ENCODE assay signal across 10 cellular contexts in genomic region chr10:37855691-37856090, GRCh38. TPM values are rescaled to one million over a fixed set of nuclear protein-coding genes. Genes with fewer than 3 reads are reported as not detected.
A peak's percentile ranks its signal among the peaks of the same experiment; 100 is the strongest.
DNase-seq lines count a peak whose midpoint lies in the region; ATAC-seq and TF ChIP-seq lines count a peak whose summit lies in the region.
"Had no signal": no experiment of that assay in that cellular context is flagged by ENCODE, and none has a peak within 500 bp of the region (broad histone marks: within the 10 kb centered on the region; RNA-seq: fewer than 3 reads in every experiment).

No MANE protein-coding gene starts in this region.

- no peaks in the 10 kb centered on the region for H3K27me3 Mint-ChIP-seq in CD4-positive, CD25-positive, alpha-beta regulatory T cell

- H3K9me2 ChIP-seq in Karpas-422 (replicated peaks; ENCODE audit: insufficient read depth, low read length): no peaks in the 10 kb centered on the region

- CTCF ChIA-PET in mammary epithelial cell (lab: Charles Lee; ENCODE audit: low non-redundant PET): no interaction called here

- peak overlapping the region; percentile 16 to 99 (median 92) for H3K4me3 Mint-ChIP-seq in CD4-positive, CD25-positive, alpha-beta regulatory T cell

- H3K4me2 ChIP-seq in Karpas-422 (ENCODE audit: low read depth, low read length, poor library complexity, severe bottlenecking): peak overlapping the region; percentile 90
- H3K4me2 ChIP-seq in mammary epithelial cell (ENCODE audit: insufficient read depth, low read depth, low read length): peak overlapping the region; percentile 80
- H3K4me2 ChIP-seq in osteoblast (ENCODE audit: insufficient read depth, low read length): peak overlapping the region; percentile 91

- H3K4me1 Mint-ChIP-seq in CD4-positive, CD25-positive, alpha-beta regulatory T cell: peaks cover 18 to 62% (median 48%) of the 10 kb centered on the region in 4 donors

- H3K27ac ChIP-seq in CD4-positive, CD25-positive, alpha-beta regulatory T cell (ENCODE audit: insufficient read depth, low read length, poor library complexity, severe bottlenecking): no peak overlapping the region
- H3K27ac ChIP-seq in Karpas-422 (ENCODE audit: low read length) (no peak overlapping the region), mammary epithelial cell (ENCODE audit: insufficient read depth, low read depth, low read length) (no peak overlapping the region), osteoblast (ENCODE audit: low read depth, low read length) (no peak overlapping the region)

- peak overlapping the region in 2 of 3 donors; percentile 67 to 94 for H3K27ac Mint-ChIP-seq in CD4-positive, CD25-positive, alpha-beta regulatory T cell

- H3K27me3 ChIP-seq in CD4-positive, CD25-positive, alpha-beta regulatory T cell (ENCODE audit: control insufficient read depth, insufficient read depth, low read length): no peaks in the 10 kb centered on the region
- no peaks in the 10 kb centered on the region for H3K27me3 ChIP-seq in Karpas-422 (ENCODE audit: low read length)
- H3K27me3 ChIP-seq in mammary epithelial cell (ENCODE audit: insufficient read depth, low read length): no peaks in the 10 kb centered on the region
- no peaks in the 10 kb centered on the region for H3K27me3 ChIP-seq in osteoblast (ENCODE audit: insufficient read depth, low read length)
- H3K27me3 ChIP-seq: right atrium auricular region had no signal

- ATAC-seq in CD4-positive, CD25-positive, alpha-beta regulatory T cell (ENCODE audit: low read depth in 2 of 2): no peak

- no peaks in the 10 kb centered on the region for H3K9me3 ChIP-seq in CD4-positive, CD25-positive, alpha-beta regulatory T cell (ENCODE audit: control insufficient read depth in 2 of 2, low read length in 2 of 2)
- H3K9me3 ChIP-seq in Karpas-422 (ENCODE audit: low read length) (no peaks in the 10 kb centered on the region), mammary epithelial cell (replicated peaks; ENCODE audit: insufficient read depth, low read length) (no peaks in the 10 kb centered on the region), osteoblast (ENCODE audit: low read depth, low read length) (no peaks in the 10 kb centered on the region)
- H3K9me3 ChIP-seq: right atrium auricular region had no signal

- dilution Hi-C loops in mammary epithelial cell (cut with HindIII; ENCODE audit: low sequenced_read_pairs): no loop called here

- H3K9ac ChIP-seq in Karpas-422 (ENCODE audit: low read length): peak overlapping the region; percentile 98
- H3K9ac ChIP-seq in mammary epithelial cell (ENCODE audit: insufficient read depth, low read length): no peak overlapping the region

- H3K36me3 ChIP-seq in CD4-positive, CD25-positive, alpha-beta regulatory T cell (ENCODE audit: control insufficient read depth, insufficient read depth, low read length): peaks cover 3% of the 10 kb centered on the region
- H3K36me3 ChIP-seq in Karpas-422 (ENCODE audit: insufficient read depth, low read length) (peaks cover 35% of the 10 kb centered on the region), mammary epithelial cell (ENCODE audit: insufficient read depth, low read length) (no peaks in the 10 kb centered on the region), osteoblast (ENCODE audit: insufficient read depth, low read length) (no peaks in the 10 kb centered on the region)

- H4K20me1 ChIP-seq in Karpas-422 (ENCODE audit: insufficient read depth, low read depth, low read length): no peaks in the 10 kb centered on the region
- H4K20me1 ChIP-seq in mammary epithelial cell (ENCODE audit: insufficient read depth, low read length): no peaks in the 10 kb centered on the region
- H4K20me1 ChIP-seq in osteoblast (ENCODE audit: insufficient read depth, low read length): no peaks in the 10 kb centered on the region

- peaks cover 17% of the 10 kb centered on the region for H3K36me3 Mint-ChIP-seq in CD4-positive, CD25-positive, alpha-beta regulatory T cell

- intact Hi-C loops in mammary epithelial cell (cut with micrococcal nuclease): loop anchor here (5.0 kb wide), 1 partner anchor 122 kb away; the partner anchor contains the start of gene ZNF25

- in situ Hi-C loops in mammary epithelial cell (cut with MboI; ENCODE audit: low sequenced_read_pairs in 2 of 2): no loop called here

- no peaks in the 10 kb centered on the region for H3K9me3 Mint-ChIP-seq in CD4-positive, CD25-positive, alpha-beta regulatory T cell

- H3K79me2 ChIP-seq in Karpas-422 (ENCODE audit: low read length): peaks cover 55% of the 10 kb centered on the region
- peaks cover 25% of the 10 kb centered on the region for H3K79me2 ChIP-seq in mammary epithelial cell (ENCODE audit: insufficient read depth, low read length)
- H3K79me2 ChIP-seq in osteoblast (ENCODE audit: insufficient read depth, low read length): peaks cover 23% of the 10 kb centered on the region

- H3K4me3 ChIP-seq in CD4-positive, CD25-positive, alpha-beta regulatory T cell (ENCODE audit: low read depth, low read length): peak overlapping the region; percentile 1
- H3K4me3 ChIP-seq in Karpas-422 (ENCODE audit: low read length) (peak overlapping the region; percentile 90), mammary epithelial cell (replicated peaks in 1 of 3; ENCODE audit: insufficient read depth in 1 of 3, low read depth in 2 of 3, low read length in 3 of 3) (peak overlapping the region in 2 of 3 experiments; percentile 67 to 72), osteoblast (ENCODE audit: insufficient read depth, low read length) (peak overlapping the region; percentile 82)

- BruUV-seq in mammary epithelial cell (replicated peaks; lab: Mats Ljungman, UMichigan): TSS peak; percentile 46

- peaks cover 18% of the 10 kb centered on the region for H3K4me1 ChIP-seq in CD4-positive, CD25-positive, alpha-beta regulatory T cell (ENCODE audit: control insufficient read depth, insufficient read depth, low read length, poor library complexity, severe bottlenecking)
- H3K4me1 ChIP-seq in Karpas-422 (ENCODE audit: low read length) (peaks cover 22% of the 10 kb centered on the region), mammary epithelial cell (ENCODE audit: insufficient read depth, low read length) (peaks cover 11% of the 10 kb centered on the region), osteoblast (ENCODE audit: insufficient read depth, low read length) (peaks cover 18% of the 10 kb centered on the region)

- DNase-seq in CD4-positive, CD25-positive, alpha-beta regulatory T cell: no peak
- no peak for DNase-seq in Karpas-422
- peak; percentile 6 for DNase-seq in mammary epithelial cell
- DNase-seq in osteoblast (ENCODE audit: insufficient read length, low spot score, missing footprints): peak; percentile 56
- DNase-seq in NOMO-1 treated with DMSO at 0.1 percent for 48 hours (lab: John Stamatoyannopoulos, UW; ENCODE audit: unreplicated experiment): no peak
- no peak for DNase-seq in T-helper 1 cell
- DNase-seq in AG08395 (ENCODE audit: low spot score): no peak
- no peak for DNase-seq in NCI-H748 treated with DMSO at 0.1 percent for 48 hours (lab: John Stamatoyannopoulos, UW)
- DNase-seq: activated CD4-positive, alpha-beta T cell treated with anti-CD3 and anti-CD28 coated beads for 1 hour had no signal

- whole genome bisulfite sequencing in mammary epithelial cell (ENCODE audit: low coverage, missing lambda C conversion rate): 25% methylated on average over 4 of the region's 4 CpGs

- TF ChIP-seq CTCF in mammary epithelial cell (conservative IDR thresholded peaks at IDR 0.05 in 1 of 2, IDR thresholded peaks at IDR 0.05 in 1 of 2; ENCODE audit: extremely low read depth in 1 of 2, insufficient read depth in 1 of 2, low read depth in 1 of 2, low read length in 2 of 2) (no peak), osteoblast (IDR thresholded peaks at IDR 0.05; ENCODE audit: extremely low read depth, low read depth, low read length) (no peak)

- H2AFZ ChIP-seq in Karpas-422 (ENCODE audit: low read length) (no peak overlapping the region), mammary epithelial cell (ENCODE audit: low read depth, low read length) (peak overlapping the region; percentile 24), osteoblast (ENCODE audit: low read length) (peak overlapping the region; percentile 63)

RNA-seq across cellular contexts. Expression of gene ZNF248, which starts 1.7 kb away (rescaled TPM):
- 5.7 TPM for total RNA-seq in CD4-positive, CD25-positive, alpha-beta regulatory T cell
- polyA plus RNA-seq in CD4-positive, CD25-positive, alpha-beta regulatory T cell: 1 to 10 TPM; 3.1 to 5.4 (median 4.3) TPM
- total RNA-seq in Karpas-422 (2014; rRNA removed; shearing (Covaris generic); ENCODE audit: low replicate concordance): 17.7 and 27.6 TPM in 2 replicates
- total RNA-seq in mammary epithelial cell: 1 to 10 TPM; 5.9 to 8.2 TPM
- polyA plus RNA-seq in mammary epithelial cell: 2.9 TPM
- not detected for polyA minus RNA-seq in mammary epithelial cell
- 7.6 and 9.1 TPM in 2 replicates for total RNA-seq in osteoblast

Comparison
In these comparisons a context has a peak if more than half of its experiments do, and no peak if none do; other contexts are left out.
1. DNase-seq: peak in mammary epithelial cell (single experiment) and osteoblast (single experiment); none in CD4-positive, CD25-positive, alpha-beta regulatory T cell (0 of 3), Karpas-422 (single experiment), NOMO-1 treated with DMSO at 0.1 percent for 48 hours (single experiment), T-helper 1 cell (0 of 5), AG08395 (single experiment) and NCI-H748 treated with DMSO at 0.1 percent for 48 hours (single experiment).
2. H3K4me3 ChIP-seq: peak in every context shown above with its lines; median percentile 90 in Karpas-422; 82 in osteoblast; 70 in mammary epithelial cell; 1 in CD4-positive, CD25-positive, alpha-beta regulatory T cell.
3. Peak in every context shown above with its lines, with median percentiles within 50 percentile points of each other: H3K4me2 ChIP-seq.